Comparison of ENCODE assay signal across 20 cellular contexts in the genomic region with DNA sequence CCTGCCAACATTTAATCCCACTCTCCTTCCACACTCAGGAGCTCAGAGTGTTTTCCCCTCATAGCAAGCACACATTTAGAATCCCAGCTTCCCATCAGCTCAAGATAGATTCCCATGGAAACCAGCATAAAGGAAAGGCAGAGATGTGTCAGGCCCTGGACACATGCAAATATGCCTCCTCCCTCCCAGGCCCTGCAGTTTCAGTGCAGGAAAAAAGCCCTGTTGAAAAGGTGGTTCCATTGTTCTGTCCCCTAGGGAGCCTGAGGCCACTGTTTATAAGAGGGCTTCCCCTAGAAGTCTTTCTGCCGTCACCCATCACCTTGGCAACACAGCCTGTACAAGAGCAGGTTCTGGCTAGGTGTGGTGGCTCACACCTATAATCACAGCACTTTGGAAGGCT. TPM values are rescaled to one million over a fixed set of nuclear protein-coding genes. Genes with fewer than 3 reads are reported as not detected.
DNase-seq lines count a peak whose midpoint lies in the region; ATAC-seq and TF ChIP-seq lines count a peak whose summit lies in the region.
"Had no signal": no experiment of that assay in that cellular context is flagged by ENCODE, and none has a peak within 500 bp of the region (broad histone marks: within the 10 kb centered on the region; RNA-seq: fewer than 3 reads in every experiment).

No MANE protein-coding gene starts in this region.

- H3K4me1 ChIP-seq in HAP-1 (peaks cover 10% of the 10 kb centered on the region), skeletal muscle tissue (ENCODE audit: control insufficient read depth in 3 of 3, insufficient read depth in 3 of 3, low read length in 3 of 3) (peaks cover 75 to 88% (median 76%) of the 10 kb centered on the region in 3 donors), left ventricle myocardium inferior (no peaks in the 10 kb centered on the region), mammary epithelial cell (ENCODE audit: insufficient read depth, low read length) (no peaks in the 10 kb centered on the region)
- H3K4me1 ChIP-seq: right lobe of liver had no signal

- no peaks in the 10 kb centered on the region for H3K79me2 ChIP-seq in mammary epithelial cell (ENCODE audit: insufficient read depth, low read length)

- intact Hi-C loops in left ventricle myocardium inferior (cut with micrococcal nuclease) (no loop called here), mammary epithelial cell (cut with micrococcal nuclease) (no loop called here)

- H3K27me3 ChIP-seq in HAP-1 (ENCODE audit: low read depth) (no peaks in the 10 kb centered on the region), skeletal muscle tissue (ENCODE audit: control insufficient read depth in 3 of 3, insufficient read depth in 3 of 3, low read length in 3 of 3) (no peaks in the 10 kb centered on the region), left ventricle myocardium inferior (ENCODE audit: low read depth) (peaks cover 44% of the 10 kb centered on the region), mammary epithelial cell (ENCODE audit: insufficient read depth, low read length) (no peaks in the 10 kb centered on the region)
- H3K27me3 ChIP-seq: right lobe of liver, upper lobe of left lung had no signal

- H2AFZ ChIP-seq in mammary epithelial cell (ENCODE audit: low read depth, low read length): no peak overlapping the region

- H3K9me3 ChIP-seq in HAP-1 (no peaks in the 10 kb centered on the region), skeletal muscle tissue (ENCODE audit: control insufficient read depth in 3 of 3, low read length in 3 of 3) (no peaks in the 10 kb centered on the region), left ventricle myocardium inferior (replicated peaks) (no peaks in the 10 kb centered on the region), mammary epithelial cell (replicated peaks; ENCODE audit: insufficient read depth, low read length) (no peaks in the 10 kb centered on the region)
- H3K9me3 ChIP-seq: right lobe of liver, upper lobe of left lung had no signal

- WGBS in mammary epithelial cell (ENCODE audit: low coverage, missing lambda C conversion rate): no CpG with 5 or more reads among the region's 1 CpG

- in situ Hi-C loops in HAP-1 (cut with MboI; ENCODE audit: low sequenced_read_pairs): no loop called here
- in situ Hi-C loops in mammary epithelial cell (cut with MboI; ENCODE audit: low sequenced_read_pairs in 2 of 2): no loop called here

- DNase-seq in HAP-1 (ENCODE audit: low spot score in 2 of 2) (peak; percentile 74 to 80), NCI-H2107 (lab: John Stamatoyannopoulos, UW) (peak; percentile 91), caudate nucleus (lab: John Stamatoyannopoulos, UW) (peak in 11 of 61 donors; percentile 7 to 48 (median 21)), left ventricle myocardium inferior (no peak), mammary epithelial cell (no peak), chondrocyte (ENCODE audit: low spot score) (no peak)
- DNase-seq: activated CD8-positive, alpha-beta memory T cell treated with anti-CD3 and anti-CD28 coated beads for 24 hours; activated effector memory CD4-positive, alpha-beta T cell treated with Interleukin-2 at 50 U/mL for 16 hours; MV-4-11; natural killer cell; right lobe of liver; upper lobe of left lung had no signal

- peak overlapping the region; percentile 75 to 96 (median 83) for H3K9ac ChIP-seq in skeletal muscle tissue (ENCODE audit: low read depth in 1 of 3, low read length in 3 of 3)
- H3K9ac ChIP-seq in mammary epithelial cell (ENCODE audit: insufficient read depth, low read length): no peak overlapping the region

- BruUV-seq in mammary epithelial cell (replicated peaks; lab: Mats Ljungman, UMichigan): no TSS peak

- dilution Hi-C loops in mammary epithelial cell (cut with HindIII; ENCODE audit: low sequenced_read_pairs): no loop called here

- no peaks in the 10 kb centered on the region for H4K20me1 ChIP-seq in mammary epithelial cell (ENCODE audit: insufficient read depth, low read length)

- H3K4me1 Mint-ChIP-seq in chondrocyte (ENCODE audit: low read depth): peaks cover 8% of the 10 kb centered on the region
- H3K4me1 Mint-ChIP-seq: CD14-positive monocyte, natural killer cell had no signal

- no peak overlapping the region for H3K27ac Mint-ChIP-seq in chondrocyte (ENCODE audit: unreplicated experiment)
- H3K27ac Mint-ChIP-seq: dendritic cell treated with granulocyte-macrophage colony-stimulating factor and Interleukin-4, amounts not matched to agents 40 ng/mL and 50 ng/mL, for 4 days; natural killer cell had no signal

- no peak overlapping the region for H3K4me3 ChIP-seq in HAP-1
- H3K4me3 ChIP-seq in skeletal muscle tissue (ENCODE audit: low read length in 3 of 3): peak overlapping the region; percentile 61 to 73 (median 63)
- H3K4me3 ChIP-seq in left ventricle myocardium inferior: no peak overlapping the region
- no peak overlapping the region for H3K4me3 ChIP-seq in mammary epithelial cell (replicated peaks in 1 of 3; ENCODE audit: insufficient read depth in 1 of 3, low read depth in 2 of 3, low read length in 3 of 3)
- H3K4me3 ChIP-seq: right lobe of liver, upper lobe of left lung had no signal

- H3K4me2 ChIP-seq in mammary epithelial cell (ENCODE audit: insufficient read depth, low read depth, low read length): no peak overlapping the region

- no peak for ATAC-seq in GM19324 (IDR thresholded peaks at IDR 0.05; ENCODE audit: low FRiP score, unreplicated experiment)
- ATAC-seq: natural killer cell, right lobe of liver had no signal

- no peaks in the 10 kb centered on the region for H3K9me3 Mint-ChIP-seq in chondrocyte (ENCODE audit: low read depth)
- H3K9me3 Mint-ChIP-seq: CD14-positive monocyte; dendritic cell treated with granulocyte-macrophage colony-stimulating factor and Interleukin-4, amounts not matched to agents 40 ng/mL and 50 ng/mL, for 4 days; natural killer cell had no signal

- H3K36me3 ChIP-seq in HAP-1 (replicated peaks) (no peaks in the 10 kb centered on the region), skeletal muscle tissue (ENCODE audit: control insufficient read depth in 3 of 3, insufficient read depth in 3 of 3, low read length in 3 of 3) (peaks cover 9 to 29% (median 21%) of the 10 kb centered on the region in 3 donors), left ventricle myocardium inferior (no peaks in the 10 kb centered on the region), mammary epithelial cell (ENCODE audit: insufficient read depth, low read length) (no peaks in the 10 kb centered on the region)
- H3K36me3 ChIP-seq: right lobe of liver, upper lobe of left lung had no signal

- H3K27me3 Mint-ChIP-seq in chondrocyte (ENCODE audit: low read depth): peaks cover 5% of the 10 kb centered on the region

- H3K36me3 Mint-ChIP-seq in chondrocyte (ENCODE audit: low read depth): no peaks in the 10 kb centered on the region
- H3K36me3 Mint-ChIP-seq: CD14-positive monocyte, natural killer cell had no signal

- peak overlapping the region; percentile 54 for H3K27ac ChIP-seq in caudate nucleus (ENCODE audit: low read depth, low read length)
- H3K27ac ChIP-seq in skeletal muscle tissue (ENCODE audit: low read depth, low read length): peak overlapping the region; percentile 97
- H3K27ac ChIP-seq in left ventricle myocardium inferior (replicated peaks): no peak overlapping the region
- H3K27ac ChIP-seq in mammary epithelial cell (ENCODE audit: insufficient read depth, low read depth, low read length): no peak overlapping the region
- H3K27ac ChIP-seq: right lobe of liver, upper lobe of left lung had no signal

- CTCF ChIA-PET in mammary epithelial cell (lab: Charles Lee; ENCODE audit: low non-redundant PET): interaction anchor here (0.6 kb wide), 1 partner anchor 88 kb away, joined by 5 read pairs; no protein-coding TSS in a partner anchor

- no peak overlapping the region for H3K4me3 Mint-ChIP-seq in chondrocyte (ENCODE audit: unreplicated experiment)
- H3K4me3 Mint-ChIP-seq: CD14-positive monocyte; dendritic cell treated with granulocyte-macrophage colony-stimulating factor and Interleukin-4, amounts not matched to agents 40 ng/mL and 50 ng/mL, for 4 days; natural killer cell had no signal

- TF ChIP-seq CTCF in left ventricle myocardium inferior (IDR thresholded peaks at IDR 0.05; ENCODE audit: borderline replicate concordance): no peak
- no peak for TF ChIP-seq CTCF in mammary epithelial cell (conservative IDR thresholded peaks at IDR 0.05 in 1 of 2, IDR thresholded peaks at IDR 0.05 in 1 of 2; ENCODE audit: extremely low read depth in 1 of 2, insufficient read depth in 1 of 2, low read depth in 1 of 2, low read length in 2 of 2)
- no peak for TF ChIP-seq CTCF in chondrocyte (IDR thresholded peaks at IDR 0.05)

RNA-seq across cellular contexts. Expression of gene CACNA1S, which starts 3.6 kb away (rescaled TPM):
- total RNA-seq in skeletal muscle tissue (43.3 TPM), left ventricle myocardium inferior (not detected), mammary epithelial cell (not detected), chondrocyte (0.07 to 0.46 TPM (median 0.40 TPM) in 3 replicates)
- polyA plus RNA-seq in mammary epithelial cell: not detected
- not detected for polyA minus RNA-seq in mammary epithelial cell
- total RNA-seq: fibroblast of lung, G401, natural killer cell, SK-MEL-5 had no signal
- polyA plus RNA-seq: CD14-positive monocyte, fibroblast of lung had no signal

RNA-seq across cellular contexts. Expression of gene ASCL5, which starts 18.4 kb away (rescaled TPM):
- total RNA-seq in skeletal muscle tissue (not detected), left ventricle myocardium inferior (not detected), mammary epithelial cell (not detected), chondrocyte (0.19 TPM in 1 of 3 replicates, not detected in the others)
- not detected for polyA plus RNA-seq in mammary epithelial cell
- not detected for polyA minus RNA-seq in mammary epithelial cell
- total RNA-seq: fibroblast of lung, lower leg skin, natural killer cell, right lobe of liver, SK-MEL-5, upper lobe of left lung had no signal
- polyA plus RNA-seq: CD14-positive monocyte, fibroblast of lung had no signal

RNA-seq across cellular contexts. Expression of gene TMEM9, which starts 45.7 kb away (rescaled TPM):
- total RNA-seq in skeletal muscle tissue: 50.1 TPM
- 25.3 TPM for total RNA-seq in left ventricle myocardium inferior
- total RNA-seq in mammary epithelial cell: 10 to 100 TPM; 54.2 to 65.3 TPM
- polyA plus RNA-seq in mammary epithelial cell: 70.7 TPM
- polyA minus RNA-seq in mammary epithelial cell: 40.4 TPM
- total RNA-seq in chondrocyte: 56.9 to 57.3 TPM (median 57.2 TPM) in 3 replicates

Comparison
In these comparisons a context has a peak if more than half of its experiments do, and no peak if none do; other contexts are left out.
1. DNase-seq: peak in HAP-1 (2 of 2) and NCI-H2107 (single experiment); none in left ventricle myocardium inferior (single experiment), mammary epithelial cell (single experiment) and chondrocyte (single experiment).
2. H3K4me3 ChIP-seq: peak in skeletal muscle tissue (3 of 3); none in HAP-1 (single experiment), left ventricle myocardium inferior (single experiment) and mammary epithelial cell (0 of 3).
3. H3K27ac ChIP-seq: peak in caudate nucleus (single experiment) and skeletal muscle tissue (single experiment); none in left ventricle myocardium inferior (single experiment) and mammary epithelial cell (single experiment).
4. RNA of gene CACNA1S, which starts 3.6 kb away (total RNA-seq): 43.3 TPM in skeletal muscle tissue (single experiment); 0.07 to 0.46 TPM in chondrocyte, not detected in left ventricle myocardium inferior (single experiment) and not detected in mammary epithelial cell; every median in the first group is over 10 times any median in the second.